ENCODE assay signal across 34 cellular contexts in the genomic region with DNA sequence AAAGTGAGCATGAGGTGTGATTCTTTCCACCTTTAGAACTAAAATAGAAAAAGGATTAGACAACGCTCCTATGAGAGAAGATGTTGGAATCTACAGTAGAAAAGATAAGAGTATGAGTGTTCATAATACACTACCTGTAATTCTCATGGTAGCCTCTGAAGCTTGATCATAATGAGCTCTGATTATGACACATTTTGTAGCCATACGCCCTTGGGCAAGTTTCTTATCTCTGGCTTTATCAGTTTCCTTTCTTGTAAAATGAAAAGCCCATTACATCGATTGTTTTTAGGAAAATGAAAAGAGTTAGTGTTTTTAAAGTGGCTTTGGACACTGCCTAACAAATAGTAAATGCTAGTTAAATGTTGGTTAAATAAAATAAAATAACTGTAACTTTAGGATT. TPM values are rescaled to one million over a fixed set of nuclear protein-coding genes. Genes with fewer than 3 reads are reported as not detected.
"Had no signal": no experiment of that assay in that cellular context is flagged by ENCODE, and none has a peak within 500 bp of the region (broad histone marks: within the 10 kb centered on the region; RNA-seq: fewer than 3 reads in every experiment).

No MANE protein-coding gene starts in this region.

- H3K9ac ChIP-seq: neural progenitor cell had no signal

- H2AFZ ChIP-seq: hepatocyte, neural progenitor cell had no signal

- H3K36me3 ChIP-seq: gastroesophageal sphincter, heart left ventricle, left lung, neural progenitor cell, prostate gland, right atrium auricular region, suprapubic skin, transverse colon, vagina had no signal

- DNase-seq: effector CD8-positive, alpha-beta T cell; endodermal cell; foreskin fibroblast; heart left ventricle; kidney; left lung; mesendoderm; midbrain; naive thymus-derived CD4-positive, alpha-beta T cell; nucleus accumbens; stimulated activated CD4-positive, alpha-beta T cell treated with anti-CD3 and anti-CD28 coated beads, Interleukin-12 subunit alpha, Interleukin-12 subunit beta, amount 100 ng/mL, for 4 hours; stimulated activated CD4-positive, alpha-beta T cell treated with anti-CD3 and anti-CD28 coated beads, Interleukin-1b, Interleukin-23, amount 100 ng/mL, for 48 hours; stimulated activated CD4-positive, alpha-beta T cell treated with anti-CD3 and anti-CD28 coated beads, Interleukin-4, amount 100 ng/mL, for 1 hour; stimulated activated CD8-positive, alpha-beta memory T cell treated with anti-CD3 and anti-CD28 coated beads, Interleukin-4, amount 100 ng/mL, for 48 hours; stimulated activated naive CD4-positive, alpha-beta T cell treated with Interleukin-2 at 50 U/mL for 16 hours; transverse colon had no signal

- H3K4me1 Mint-ChIP-seq: endodermal cell, nephron, neural progenitor cell had no signal

- H3K4me3 Mint-ChIP-seq: dendritic cell treated with granulocyte-macrophage colony-stimulating factor and Interleukin-4, amounts not matched to agents 40 ng/mL and 50 ng/mL, for 4 days; endodermal cell; naive thymus-derived CD4-positive, alpha-beta T cell; nephron; neural progenitor cell had no signal

- H3K27ac Mint-ChIP-seq: dendritic cell treated with granulocyte-macrophage colony-stimulating factor and Interleukin-4, amounts not matched to agents 40 ng/mL and 50 ng/mL, for 4 days; endodermal cell; naive thymus-derived CD4-positive, alpha-beta T cell; nephron; neural progenitor cell had no signal

- H3K79me2 ChIP-seq: hepatocyte had no signal

- ATAC-seq: esophagus mucosa; gastroesophageal sphincter; heart left ventricle; left lung; naive thymus-derived CD4-positive, alpha-beta T cell; sciatic nerve had no signal

- H3K4me3 ChIP-seq: gastroesophageal sphincter, heart left ventricle, hepatocyte, left lung, neural progenitor cell, prostate gland, right atrium auricular region, smooth muscle cell, suprapubic skin, transverse colon, vagina had no signal

- H3K27me3 ChIP-seq: gastroesophageal sphincter, heart left ventricle, left lung, neural progenitor cell, right atrium auricular region, suprapubic skin, transverse colon, vagina had no signal

- H3K9me3 ChIP-seq: prostate gland, transverse colon, vagina had no signal

- H3K27ac ChIP-seq: epithelial cell of prostate, gastroesophageal sphincter, heart left ventricle, hepatocyte, left lung, neural progenitor cell, prostate gland, right atrium auricular region, suprapubic skin, transverse colon, vagina had no signal

- H3K36me3 Mint-ChIP-seq: neural progenitor cell had no signal

- H3K4me1 ChIP-seq: gastroesophageal sphincter, heart left ventricle, left lung, neural progenitor cell, prostate gland, right atrium auricular region, suprapubic skin, transverse colon, vagina had no signal

- H3K4me2 ChIP-seq: hepatocyte, neural progenitor cell, smooth muscle cell had no signal

RNA-seq across cellular contexts. Expression of gene PRSS58, which starts 22.4 kb away (rescaled TPM):
- total RNA-seq: endodermal cell; esophagus mucosa; gastroesophageal sphincter; heart left ventricle; hepatocyte; kidney; left lung; lower leg skin; lung microvascular endothelial cell; mucosa of gallbladder; naive thymus-derived CD4-positive, alpha-beta T cell; osteocyte; right atrium auricular region; sciatic nerve; smooth muscle cell; suprapubic skin; transverse colon; ureter; vagina had no signal
- polyA plus RNA-seq: heart left ventricle; hepatocyte; naive thymus-derived CD4-positive, alpha-beta T cell; smooth muscle cell had no signal
